Comparison of ENCODE assay signal across 23 cellular contexts in the genomic region with DNA sequence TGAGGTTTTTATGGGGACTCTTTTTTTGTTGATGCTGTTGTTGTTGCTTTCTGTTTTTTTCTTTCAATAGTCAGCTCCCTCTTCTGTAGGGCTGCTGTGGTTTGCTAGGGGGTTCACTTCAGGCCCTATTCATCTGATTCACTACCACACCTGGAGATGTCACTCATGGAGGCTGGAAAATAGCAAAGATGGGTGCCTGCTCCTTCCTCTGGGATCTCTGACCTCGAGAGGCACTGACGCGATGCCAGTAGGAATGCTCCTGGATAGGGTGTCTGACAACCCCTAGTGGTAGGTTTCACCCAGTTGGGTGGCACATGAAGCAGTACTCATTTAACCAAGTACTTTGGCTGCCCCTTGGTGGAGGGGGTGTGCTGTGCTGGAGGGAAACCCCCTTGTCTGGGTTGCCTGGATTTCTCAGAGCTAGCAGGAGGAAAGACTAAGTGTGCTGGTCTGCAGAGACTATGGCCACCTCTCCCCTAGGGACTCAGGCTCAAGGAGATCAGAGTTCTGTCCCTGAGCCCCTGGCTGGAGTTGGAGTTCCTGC.
DNase-seq lines count a peak whose midpoint lies in the region; ATAC-seq, FAIRE-seq and TF ChIP-seq lines count a peak whose summit lies in the region.
"Had no signal": no experiment of that assay in that cellular context is flagged by ENCODE, and none has a peak within 500 bp of the region (broad histone marks: within the 10 kb centered on the region; RNA-seq: fewer than 3 reads in every experiment).

No MANE protein-coding gene starts in this region.

- CTCF ChIA-PET in WTC11 (lab: Charles Lee) (interaction anchor here (1.3 kb wide), 1 partner anchor 391 kb away, joined by 3 read pairs; no protein-coding TSS in a partner anchor), mammary epithelial cell (lab: Charles Lee; ENCODE audit: low non-redundant PET) (no interaction called here)

- H4K20me1 ChIP-seq in mammary epithelial cell (ENCODE audit: insufficient read depth, low read length) (no peaks in the 10 kb centered on the region), osteoblast (ENCODE audit: insufficient read depth, low read length) (no peaks in the 10 kb centered on the region)
- H4K20me1 ChIP-seq: BLaER1 had no signal

- H3K4me2 ChIP-seq in mammary epithelial cell (ENCODE audit: insufficient read depth, low read depth, low read length) (no peak overlapping the region), osteoblast (ENCODE audit: insufficient read depth, low read length) (no peak overlapping the region)
- H3K4me2 ChIP-seq: BLaER1, PC-9 had no signal

- BruUV-seq in mammary epithelial cell (replicated peaks; lab: Mats Ljungman, UMichigan): no TSS peak

- intact Hi-C loops in kidney (cut with DNase I) (no loop called here), mammary epithelial cell (cut with micrococcal nuclease) (no loop called here)

- ATAC-seq in WTC11 (peak; percentile 82), HG02588 (IDR thresholded peaks at IDR 0.05; ENCODE audit: unreplicated experiment) (no peak)
- ATAC-seq: GM12878, K562 had no signal

- POLR2A ChIA-PET in WTC11 (lab: Charles Lee): no interaction called here

- H3K9ac ChIP-seq in kidney (ENCODE audit: low read length in 2 of 2): no peak overlapping the region
- no peak overlapping the region for H3K9ac ChIP-seq in mammary epithelial cell (ENCODE audit: insufficient read depth, low read length)
- H3K9ac ChIP-seq: BLaER1 had no signal

- H3K36me3 ChIP-seq in kidney (ENCODE audit: control insufficient read depth in 1 of 2, insufficient read depth in 2 of 2, low read length in 2 of 2) (no peaks in the 10 kb centered on the region), mammary epithelial cell (ENCODE audit: insufficient read depth, low read length) (no peaks in the 10 kb centered on the region), osteoblast (ENCODE audit: insufficient read depth, low read length) (no peaks in the 10 kb centered on the region)
- H3K36me3 ChIP-seq: BLaER1 had no signal

- H2AFZ ChIP-seq in mammary epithelial cell (ENCODE audit: low read depth, low read length): no peak overlapping the region
- no peak overlapping the region for H2AFZ ChIP-seq in osteoblast (ENCODE audit: low read length)
- H2AFZ ChIP-seq: PC-9 had no signal

- H3K4me1 Mint-ChIP-seq in WTC11: no peaks in the 10 kb centered on the region
- H3K4me1 Mint-ChIP-seq: CD4-positive, CD25-positive, alpha-beta regulatory T cell had no signal

- H3K4me1 ChIP-seq in kidney (ENCODE audit: control insufficient read depth in 1 of 2, insufficient read depth in 1 of 2, low read depth in 1 of 2, low read length in 2 of 2) (no peaks in the 10 kb centered on the region), mammary epithelial cell (ENCODE audit: insufficient read depth, low read length) (no peaks in the 10 kb centered on the region), osteoblast (ENCODE audit: insufficient read depth, low read length) (no peaks in the 10 kb centered on the region)
- H3K4me1 ChIP-seq: BLaER1 had no signal

- H3K9me3 Mint-ChIP-seq in WTC11: peaks cover 39% of the 10 kb centered on the region

- in situ Hi-C loops in mammary epithelial cell (cut with MboI; ENCODE audit: low sequenced_read_pairs in 2 of 2): no loop called here

- no peak overlapping the region for H3K27ac Mint-ChIP-seq in WTC11
- H3K27ac Mint-ChIP-seq: CD4-positive, CD25-positive, alpha-beta regulatory T cell had no signal

- dilution Hi-C loops in mammary epithelial cell (cut with HindIII; ENCODE audit: low sequenced_read_pairs): no loop called here

- TF ChIP-seq CTCF in LNCaP clone FGC (IDR thresholded peaks at IDR 0.05; ENCODE audit: control insufficient read depth, extremely low read depth, insufficient read depth) (peak; percentile 16; the same call in 1 of the 2 replicates), WTC11 (IDR thresholded peaks at IDR 0.05) (no peak), kidney (IDR thresholded peaks at IDR 0.05; ENCODE audit: borderline replicate concordance, extremely low read depth, insufficient read depth) (no peak), mammary epithelial cell (conservative IDR thresholded peaks at IDR 0.05 in 1 of 2, IDR thresholded peaks at IDR 0.05 in 1 of 2; ENCODE audit: extremely low read depth in 1 of 2, insufficient read depth in 1 of 2, low read depth in 1 of 2, low read length in 2 of 2) (no peak), osteoblast (IDR thresholded peaks at IDR 0.05; ENCODE audit: extremely low read depth, low read depth, low read length) (no peak)

- no peaks in the 10 kb centered on the region for H3K27me3 ChIP-seq in mammary epithelial cell (ENCODE audit: insufficient read depth, low read length)
- no peaks in the 10 kb centered on the region for H3K27me3 ChIP-seq in osteoblast (ENCODE audit: insufficient read depth, low read length)
- H3K27me3 ChIP-seq: BLaER1 had no signal

- no peaks in the 10 kb centered on the region for H3K27me3 Mint-ChIP-seq in WTC11 (ENCODE audit: low read depth)
- H3K27me3 Mint-ChIP-seq: CD4-positive, CD25-positive, alpha-beta regulatory T cell had no signal

- H3K27ac ChIP-seq in kidney (ENCODE audit: low read depth in 2 of 2, low read length in 2 of 2) (no peak overlapping the region), mammary epithelial cell (ENCODE audit: insufficient read depth, low read depth, low read length) (no peak overlapping the region), osteoblast (ENCODE audit: low read depth, low read length) (no peak overlapping the region)
- H3K27ac ChIP-seq: BLaER1, PC-9 had no signal

- H3K9me3 ChIP-seq in kidney (ENCODE audit: control insufficient read depth in 1 of 2, low read length in 2 of 2): no peaks in the 10 kb centered on the region
- H3K9me3 ChIP-seq in mammary epithelial cell (replicated peaks; ENCODE audit: insufficient read depth, low read length): no peaks in the 10 kb centered on the region
- H3K9me3 ChIP-seq in osteoblast (ENCODE audit: low read depth, low read length): peaks cover 4% of the 10 kb centered on the region

- peaks cover 10% of the 10 kb centered on the region for H3K36me3 Mint-ChIP-seq in WTC11
- H3K36me3 Mint-ChIP-seq: CD4-positive, CD25-positive, alpha-beta regulatory T cell had no signal

- 93% methylated on average over 3 of the region's 3 CpGs for WGBS in mammary epithelial cell (ENCODE audit: low coverage, missing lambda C conversion rate)

- H3K79me2 ChIP-seq in mammary epithelial cell (ENCODE audit: insufficient read depth, low read length) (no peaks in the 10 kb centered on the region), osteoblast (ENCODE audit: insufficient read depth, low read length) (no peaks in the 10 kb centered on the region)

- FAIRE-seq in kidney (lab: Jason Lieb, UNC): no peak
- FAIRE-seq: GM12878, HTR-8/SVneo, K562 had no signal

- H3K4me3 ChIP-seq in LNCaP clone FGC (ENCODE audit: low read depth, low read length) (no peak overlapping the region), kidney (ENCODE audit: low read length in 2 of 2) (no peak overlapping the region), mammary epithelial cell (replicated peaks in 1 of 3; ENCODE audit: insufficient read depth in 1 of 3, low read depth in 2 of 3, low read length in 3 of 3) (no peak overlapping the region), osteoblast (ENCODE audit: insufficient read depth, low read length) (no peak overlapping the region)
- H3K4me3 ChIP-seq: BLaER1, GM12878, K562, PC-9 had no signal

- DNase-seq in ELF-1 (ENCODE audit: low read depth, low spot score) (peak; percentile 1), LNCaP clone FGC (ENCODE audit: low read depth) (no peak), WTC11 (ENCODE audit: low spot score) (peak; percentile 13), kidney (peak; percentile 21), mammary epithelial cell (no peak), NCI-H748 treated with DMSO at 0.1 percent for 48 hours (lab: John Stamatoyannopoulos, UW) (no peak), osteoblast (ENCODE audit: insufficient read length, low spot score, missing footprints) (no peak)
- DNase-seq: CD4-positive, CD25-positive, alpha-beta regulatory T cell; DMS153; GDM1; Kasumi-1; MV-4-11; NCI-H1105 treated with DMSO at 0.1 percent for 48 hours; NCI-H2029; NCI-H446 treated with DMSO at 0.1 percent for 48 hours; PC-9; Right ventricle myocardium superior; RPMI8226 had no signal

- no peak overlapping the region for H3K4me3 Mint-ChIP-seq in WTC11
- H3K4me3 Mint-ChIP-seq: CD4-positive, CD25-positive, alpha-beta regulatory T cell had no signal

TF ChIP-seq in WTC11, 78 proteins besides CTCF, POLR2A, EP300 and RAD21 (continues in another document):
- no peak for TF ChIP-seq SMAD3 (CRISPR knock-in tag; IDR thresholded peaks at IDR 0.05; ENCODE audit: borderline replicate concordance)
- TF ChIP-seq GABPB1 (CRISPR knock-in tag; IDR thresholded peaks at IDR 0.05): no peak
- no peak for TF ChIP-seq ZNF263 (CRISPR knock-in tag; IDR thresholded peaks at IDR 0.05; ENCODE audit: low read depth)
- no peak for TF ChIP-seq PRRX2 (CRISPR knock-in tag; IDR thresholded peaks at IDR 0.05)
- TF ChIP-seq CREM (CRISPR knock-in tag; IDR thresholded peaks at IDR 0.05): no peak
- no peak for TF ChIP-seq JAZF1 (CRISPR knock-in tag; IDR thresholded peaks at IDR 0.05)
- TF ChIP-seq, protein P1, sequence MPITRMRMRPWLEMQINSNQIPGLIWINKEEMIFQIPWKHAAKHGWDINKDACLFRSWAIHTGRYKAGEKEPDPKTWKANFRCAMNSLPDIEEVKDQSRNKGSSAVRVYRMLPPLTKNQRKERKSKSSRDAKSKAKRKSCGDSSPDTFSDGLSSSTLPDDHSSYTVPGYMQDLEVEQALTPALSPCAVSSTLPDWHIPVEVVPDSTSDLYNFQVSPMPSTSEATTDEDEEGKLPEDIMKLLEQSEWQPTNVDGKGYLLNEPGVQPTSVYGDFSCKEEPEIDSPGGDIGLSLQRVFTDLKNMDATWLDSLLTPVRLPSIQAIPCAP (CRISPR knock-in tag; IDR thresholded peaks at IDR 0.05): no peak

Comparison
In these comparisons a context has a peak if more than half of its experiments do, and no peak if none do; other contexts are left out.
1. DNase-seq: peak in ELF-1 (single experiment), WTC11 (single experiment) and kidney (single experiment); none in LNCaP clone FGC (single experiment), mammary epithelial cell (single experiment), NCI-H748 treated with DMSO at 0.1 percent for 48 hours (single experiment) and osteoblast (single experiment).